ENCODE assay signal across 20 cellular contexts in genomic region chr21:25528511-25528910, GRCh38.
"Had no signal": no experiment of that assay in that cellular context is flagged by ENCODE, and none has a peak within 500 bp of the region (broad histone marks: within the 10 kb centered on the region; RNA-seq: fewer than 3 reads in every experiment).

No MANE protein-coding gene starts in this region.

- H3K36me3 Mint-ChIP-seq: activated naive CD4-positive, alpha-beta T cell treated with anti-CD3 and anti-CD28 coated beads, Interleukin-2, amount 10 ng/mL, durations not matched to agents 7 days and 5 days; immature natural killer cell had no signal

- H3K27me3 Mint-ChIP-seq: activated CD4-positive, alpha-beta memory T cell treated with anti-CD3 and anti-CD28 coated beads, Interleukin-2, amount 10 ng/mL, durations not matched to agents 7 days and 5 days; stimulated activated naive B cell treated with anti-CD40 and anti-IgM and Interleukin-4, amounts not matched to agents 10 μg/mL and 1 μg/mL and 100 μg/mL, for 72 hours had no signal

- DNase-seq: activated CD4-positive, alpha-beta memory T cell treated with anti-CD3 and anti-CD28 coated beads, Interleukin-2, amount 10 ng/mL, durations not matched to agents 7 days and 5 days; activated effector memory CD4-positive, alpha-beta T cell treated with Interleukin-2 at 50 U/mL for 16 hours; activated naive CD4-positive, alpha-beta T cell treated with anti-CD3 and anti-CD28 coated beads, Interleukin-2, amount 10 ng/mL, durations not matched to agents 7 days and 5 days; activated T-cell treated with anti-CD3 and anti-CD28 coated beads, Interleukin-2, amount 50 U/mL, for 72 hours; amygdala; cortex of kidney; immature natural killer cell; left ventricle myocardium inferior; naive thymus-derived CD4-positive, alpha-beta T cell; posterior cingulate gyrus; retina; sigmoid colon; stimulated activated CD4-positive, alpha-beta T cell treated with anti-CD3 and anti-CD28 coated beads, Interleukin-15, amount 100 ng/mL, for 24 hours; stimulated activated naive B cell treated with anti-CD40 and anti-IgM and Interleukin-4, amounts not matched to agents 10 μg/mL and 1 μg/mL and 100 μg/mL, for 72 hours; testis; trophoblast cell; uterus had no signal

- H3K9me3 Mint-ChIP-seq: activated T-cell treated with anti-CD3 and anti-CD28 coated beads, Interleukin-2, amount 50 U/mL, for 72 hours had no signal

- H3K27ac Mint-ChIP-seq: activated CD4-positive, alpha-beta memory T cell treated with anti-CD3 and anti-CD28 coated beads, Interleukin-2, amount 10 ng/mL, durations not matched to agents 7 days and 5 days; activated CD4-positive, alpha-beta T cell treated with anti-CD3 and anti-CD28 coated beads, Interleukin-2, amount 10 ng/mL, durations not matched to agents 24 days and 14 days; activated naive CD4-positive, alpha-beta T cell treated with anti-CD3 and anti-CD28 coated beads, Interleukin-2, amount 10 ng/mL, durations not matched to agents 7 days and 5 days; activated T-cell treated with anti-CD3 and anti-CD28 coated beads, Interleukin-2, amount 50 U/mL, for 72 hours; immature natural killer cell; naive thymus-derived CD4-positive, alpha-beta T cell; stimulated activated naive B cell treated with anti-CD40 and anti-IgM and Interleukin-4, amounts not matched to agents 10 μg/mL and 1 μg/mL and 100 μg/mL, for 72 hours had no signal

- ATAC-seq: activated CD4-positive, CD25-positive, alpha-beta regulatory T cell treated with anti-CD3 and anti-CD28 coated beads, Interleukin-2, amount 50 U/mL, for 24 hours; activated T-cell treated with anti-CD3 and anti-CD28 coated beads, Interleukin-2, amount 50 U/mL, for 72 hours; naive thymus-derived CD4-positive, alpha-beta T cell; stimulated activated naive B cell treated with anti-CD40 and anti-IgM and Interleukin-4, amounts not matched to agents 10 μg/mL and 1 μg/mL and 100 μg/mL, for 72 hours had no signal

- H3K4me1 Mint-ChIP-seq: activated CD4-positive, alpha-beta memory T cell treated with anti-CD3 and anti-CD28 coated beads, Interleukin-2, amount 10 ng/mL, durations not matched to agents 7 days and 5 days; activated CD4-positive, alpha-beta T cell treated with anti-CD3 and anti-CD28 coated beads, Interleukin-2, amount 10 ng/mL, durations not matched to agents 24 days and 14 days; activated naive CD4-positive, alpha-beta T cell treated with anti-CD3 and anti-CD28 coated beads, Interleukin-2, amount 10 ng/mL, durations not matched to agents 7 days and 5 days; immature natural killer cell; naive thymus-derived CD4-positive, alpha-beta T cell; neural crest cell had no signal

- H3K4me3 Mint-ChIP-seq: activated CD4-positive, alpha-beta memory T cell treated with anti-CD3 and anti-CD28 coated beads, Interleukin-2, amount 10 ng/mL, durations not matched to agents 7 days and 5 days; activated CD4-positive, alpha-beta T cell treated with anti-CD3 and anti-CD28 coated beads, Interleukin-2, amount 10 ng/mL, durations not matched to agents 24 days and 14 days; activated naive CD4-positive, alpha-beta T cell treated with anti-CD3 and anti-CD28 coated beads, Interleukin-2, amount 10 ng/mL, durations not matched to agents 7 days and 5 days; activated T-cell treated with anti-CD3 and anti-CD28 coated beads, Interleukin-2, amount 50 U/mL, for 72 hours; immature natural killer cell; naive thymus-derived CD4-positive, alpha-beta T cell; neural crest cell; stimulated activated naive B cell treated with anti-CD40 and anti-IgM and Interleukin-4, amounts not matched to agents 10 μg/mL and 1 μg/mL and 100 μg/mL, for 72 hours had no signal
